Comparison of ENCODE assay signal across 8 cellular contexts in the genomic region with DNA sequence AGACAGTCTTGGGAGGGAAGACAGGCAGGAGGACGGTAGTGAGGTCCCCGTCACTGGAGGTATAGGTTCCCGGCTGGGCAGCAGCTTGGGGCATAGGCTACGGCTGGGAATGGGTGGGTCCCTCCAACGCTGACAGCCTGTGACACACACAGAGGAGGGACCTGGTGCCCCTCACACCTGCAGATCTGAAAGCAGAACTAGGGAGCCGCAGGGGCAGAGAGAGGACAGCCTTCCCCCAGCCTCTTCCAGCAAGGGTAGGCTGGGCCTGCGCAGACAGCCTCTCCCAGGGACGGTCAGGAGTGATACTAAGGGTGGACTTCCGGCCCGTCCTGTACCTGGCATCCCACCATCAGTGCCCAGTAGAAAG. TPM values are rescaled to one million over a fixed set of nuclear protein-coding genes. Genes with fewer than 3 reads are reported as not detected.
DNase-seq lines count a peak whose midpoint lies in the region; ATAC-seq and TF ChIP-seq lines count a peak whose summit lies in the region.

No MANE protein-coding gene starts in this region.

- H3K27ac Mint-ChIP-seq in activated T-helper 17 cell treated with anti-CD3 and anti-CD28 coated beads, Interleukin-2, amount 50 U/mL, for 72 hours = peak overlapping the region; percentile 56
- no peak overlapping the region for H3K27ac Mint-ChIP-seq in stimulated activated naive CD8-positive, alpha-beta T cell treated with anti-CD3 and anti-CD28 coated beads, Interleukin-15, amount 100 ng/mL, for 72 hours

- no peak overlapping the region for H3K4me2 ChIP-seq in SK-N-SH

- DNase-seq in SK-N-SH (no peak), D341Med (ENCODE audit: low spot score) (no peak), NCI-H526 (lab: John Stamatoyannopoulos, UW) (no peak)
- DNase-seq in stimulated activated naive CD8-positive, alpha-beta T cell treated with anti-CD3 and anti-CD28 coated beads, Interleukin-15, amount 100 ng/mL, for 72 hours = no peak

- H3K9me2 ChIP-seq in SK-N-SH = no peaks in the 10 kb centered on the region

- 94% methylated on average over 10 of the region's 10 CpGs for WGBS in SK-N-SH (ENCODE audit: low lambda C conversion rate)

- no peak for TF ChIP-seq CTCF in SK-N-SH (IDR thresholded peaks at IDR 0.05)

- no peak overlapping the region for H3K9ac ChIP-seq in SK-N-SH

- no peaks in the 10 kb centered on the region for H3K27me3 ChIP-seq in SK-N-SH (ENCODE audit: insufficient read depth)

- TF ChIP-seq EP300 in SK-N-SH (IDR thresholded peaks at IDR 0.05; ENCODE audit: borderline replicate concordance in 1 of 2, low read depth in 1 of 2, low read length in 1 of 2) = no peak

- no peaks in the 10 kb centered on the region for H3K79me2 ChIP-seq in SK-N-SH (ENCODE audit: insufficient read depth)

- H3K4me1 ChIP-seq in SK-N-SH (ENCODE audit: control insufficient read depth in 1 of 2, insufficient read depth in 2 of 2, low read depth in 1 of 2, low read length in 1 of 2) = peaks cover 0 to 18% of the 10 kb centered on the region in 2 experiments; a peak in 1 of 4 replicates

- CTCF ChIA-PET in SK-N-SH (lab: Yijun Ruan, JAX) = interaction anchor here (0.5 to 3.6 kb wide), 66 partner anchors 10 to 499 kb away, joined by 3 to 88 read pairs (median 5); partner anchors contain the start of genes CAMKK1, CYB5D2 and NCBP3

- no peaks in the 10 kb centered on the region for H3K36me3 ChIP-seq in SK-N-SH (replicated peaks in 1 of 2; ENCODE audit: control insufficient read depth in 1 of 2, insufficient read depth in 2 of 2, low read length in 1 of 2)

- POLR2A ChIA-PET in SK-N-SH (lab: Yijun Ruan, JAX) = no interaction called here

- H3K4me1 Mint-ChIP-seq in activated T-helper 17 cell treated with anti-CD3 and anti-CD28 coated beads, Interleukin-2, amount 50 U/mL, for 72 hours = peaks cover 8% of the 10 kb centered on the region
- H3K4me1 Mint-ChIP-seq in stimulated activated naive CD8-positive, alpha-beta T cell treated with anti-CD3 and anti-CD28 coated beads, Interleukin-15, amount 100 ng/mL, for 72 hours = peaks cover 78% of the 10 kb centered on the region

- H3K9me3 ChIP-seq in SK-N-SH = no peaks in the 10 kb centered on the region

- no peaks in the 10 kb centered on the region for H3K9me3 Mint-ChIP-seq in activated T-helper 17 cell treated with anti-CD3 and anti-CD28 coated beads, Interleukin-2, amount 50 U/mL, for 72 hours
- H3K9me3 Mint-ChIP-seq in stimulated activated naive CD8-positive, alpha-beta T cell treated with anti-CD3 and anti-CD28 coated beads, Interleukin-15, amount 100 ng/mL, for 72 hours = no peaks in the 10 kb centered on the region

- no peak overlapping the region for H2AFZ ChIP-seq in SK-N-SH (ENCODE audit: low read depth)

- H3K27ac ChIP-seq in SK-N-SH (ENCODE audit: low read depth in 2 of 2, low read length in 1 of 2) = no peak overlapping the region

- peak overlapping the region; percentile 5 for H3K4me3 Mint-ChIP-seq in activated T-helper 17 cell treated with anti-CD3 and anti-CD28 coated beads, Interleukin-2, amount 50 U/mL, for 72 hours
- H3K4me3 Mint-ChIP-seq in stimulated activated naive CD8-positive, alpha-beta T cell treated with anti-CD3 and anti-CD28 coated beads, Interleukin-15, amount 100 ng/mL, for 72 hours = peak overlapping the region; percentile 12 to 89

- no peaks in the 10 kb centered on the region for H4K20me1 ChIP-seq in SK-N-SH (ENCODE audit: insufficient read depth)

- no peak overlapping the region for H3K4me3 ChIP-seq in SK-N-SH (ENCODE audit: low read depth in 2 of 2, low read length in 1 of 2)

- H3F3A ChIP-seq in SK-N-SH (replicated peaks; ENCODE audit: insufficient read depth) = no peaks in the 10 kb centered on the region

- no peak for TF ChIP-seq RAD21 in SK-N-SH (IDR thresholded peaks at IDR 0.05; ENCODE audit: low read length)

- H3K36me3 Mint-ChIP-seq in activated T-helper 17 cell treated with anti-CD3 and anti-CD28 coated beads, Interleukin-2, amount 50 U/mL, for 72 hours (ENCODE audit: low read depth) = no peaks in the 10 kb centered on the region

- peak; percentile 5; the same call in 2 of the 3 replicates for ATAC-seq in SK-N-SH treated with all-trans-retinoic acid at 6 μM for 48 hours
- ATAC-seq in HG03064 (IDR thresholded peaks at IDR 0.05; ENCODE audit: low read depth, unreplicated experiment) = peak; percentile 43
- no peak for ATAC-seq in activated T-helper 17 cell treated with anti-CD3 and anti-CD28 coated beads, Interleukin-2, amount 50 U/mL, for 72 hours (replicated peaks)
- ATAC-seq in stimulated activated naive CD8-positive, alpha-beta T cell treated with anti-CD3 and anti-CD28 coated beads, Interleukin-15, amount 100 ng/mL, for 72 hours = no peak
- no peak for ATAC-seq in HG03469 (IDR thresholded peaks at IDR 0.05; ENCODE audit: unreplicated experiment)

- H3K27me3 Mint-ChIP-seq in activated T-helper 17 cell treated with anti-CD3 and anti-CD28 coated beads, Interleukin-2, amount 50 U/mL, for 72 hours = no peaks in the 10 kb centered on the region
- no peaks in the 10 kb centered on the region for H3K27me3 Mint-ChIP-seq in stimulated activated naive CD8-positive, alpha-beta T cell treated with anti-CD3 and anti-CD28 coated beads, Interleukin-15, amount 100 ng/mL, for 72 hours

TF ChIP-seq in SK-N-SH treated with all-trans-retinoic acid at 6 μM for 48 hours, 23 proteins besides CTCF, POLR2A, EP300 and RAD21 (continues in another document):
- TF ChIP-seq ZFP3 (CRISPR knock-in tag; IDR thresholded peaks at IDR 0.05) (no peak), CSRNP3 (CRISPR knock-in tag; IDR thresholded peaks at IDR 0.05) (no peak), ZNF565 (CRISPR knock-in tag; conservative IDR thresholded peaks at IDR 0.05; ENCODE audit: low read depth) (no peak), BACH2 (CRISPR knock-in tag; IDR thresholded peaks at IDR 0.05; ENCODE audit: borderline replicate concordance) (no peak), ARNTL (CRISPR knock-in tag; IDR thresholded peaks at IDR 0.05; ENCODE audit: borderline replicate concordance, low read depth) (no peak)

TF ChIP-seq in SK-N-SH, 30 proteins besides CTCF, POLR2A, EP300 and RAD21:
- TF ChIP-seq CHD2 (IDR thresholded peaks at IDR 0.05; ENCODE audit: low read length, partially characterized antibody) (no peak), FOXM1 (IDR thresholded peaks at IDR 0.05; ENCODE audit: low read depth) (no peak), TAF1 (IDR thresholded peaks at IDR 0.05; ENCODE audit: borderline replicate concordance, low read depth, low read length) (no peak), MXI1 (IDR thresholded peaks at IDR 0.05; ENCODE audit: low read depth, low read length) (no peak), RXRA (IDR thresholded peaks at IDR 0.05; ENCODE audit: borderline replicate concordance, low read depth) (no peak), JUND (IDR thresholded peaks at IDR 0.05) (no peak), RCOR1 (IDR thresholded peaks at IDR 0.05; ENCODE audit: low read length) (no peak), TEAD4 (IDR thresholded peaks at IDR 0.05; ENCODE audit: borderline replicate concordance, insufficient read depth) (no peak), GABPA (IDR thresholded peaks at IDR 0.05; ENCODE audit: low read depth) (no peak), RFX5 (IDR thresholded peaks at IDR 0.05; ENCODE audit: low read length) (no peak), TCF12 (IDR thresholded peaks at IDR 0.05) (no peak), MEF2A (IDR thresholded peaks at IDR 0.05; ENCODE audit: borderline replicate concordance, low read depth) (no peak), SMC3 (IDR thresholded peaks at IDR 0.05; ENCODE audit: low read depth, low read length) (no peak), PBX3 (IDR thresholded peaks at IDR 0.05) (no peak), NFIC (IDR thresholded peaks at IDR 0.05; ENCODE audit: borderline replicate concordance) (no peak)
- TF ChIP-seq, protein P1, sequence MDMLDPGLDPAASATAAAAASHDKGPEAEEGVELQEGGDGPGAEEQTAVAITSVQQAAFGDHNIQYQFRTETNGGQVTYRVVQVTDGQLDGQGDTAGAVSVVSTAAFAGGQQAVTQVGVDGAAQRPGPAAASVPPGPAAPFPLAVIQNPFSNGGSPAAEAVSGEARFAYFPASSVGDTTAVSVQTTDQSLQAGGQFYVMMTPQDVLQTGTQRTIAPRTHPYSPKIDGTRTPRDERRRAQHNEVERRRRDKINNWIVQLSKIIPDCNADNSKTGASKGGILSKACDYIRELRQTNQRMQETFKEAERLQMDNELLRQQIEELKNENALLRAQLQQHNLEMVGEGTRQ (IDR thresholded peaks at IDR 0.05; ENCODE audit: borderline replicate concordance, low read depth, low read length) = no peak

RNA-seq across cellular contexts. Expression of gene P2RX1, which starts 2.0 kb away (rescaled TPM):
- not detected in 2 replicates for polyA plus RNA-seq in SK-N-SH (2012; rRNA removed)
- not detected in 2 replicates for polyA plus RNA-seq in SK-N-SH (2012; cell fraction: cytosol; rRNA removed)
- polyA plus RNA-seq in SK-N-SH (2012; cell fraction: nucleus; rRNA removed) = 0.04 TPM in 1 of 2 replicates, not detected in the other
- total RNA-seq in activated T-helper 17 cell treated with anti-CD3 and anti-CD28 coated beads, Interleukin-2, amount 50 U/mL, for 72 hours = 1 to 10 TPM in 1 of 2 donors, not detected in 1; 1.6 TPM

RNA-seq across cellular contexts. Expression of gene CAMKK1, which starts 21.4 kb away (rescaled TPM):
- polyA plus RNA-seq in SK-N-SH (2012; rRNA removed) = 6.8 and 8.1 TPM in 2 replicates
- polyA plus RNA-seq in SK-N-SH (2012; cell fraction: cytosol; rRNA removed) = 2.9 and 4.5 TPM in 2 replicates
- 21.8 and 22.5 TPM in 2 replicates for polyA plus RNA-seq in SK-N-SH (2012; cell fraction: nucleus; rRNA removed)
- total RNA-seq in activated T-helper 17 cell treated with anti-CD3 and anti-CD28 coated beads, Interleukin-2, amount 50 U/mL, for 72 hours = 1 to 10 TPM; 4.0 to 4.9 TPM

RNA-seq across cellular contexts. Expression of gene ATP2A3, which starts 49.9 kb away (rescaled TPM):
- 1.9 and 2.1 TPM in 2 replicates for polyA plus RNA-seq in SK-N-SH (2012; rRNA removed)
- polyA plus RNA-seq in SK-N-SH (2012; cell fraction: cytosol; rRNA removed) = 0.67 and 0.92 TPM in 2 replicates
- 4.9 and 5.6 TPM in 2 replicates for polyA plus RNA-seq in SK-N-SH (2012; cell fraction: nucleus; rRNA removed)
- 100 to 1,000 TPM in 1 of 2 donors, 10 to 100 TPM in 1; 81.5 to 153 TPM for total RNA-seq in activated T-helper 17 cell treated with anti-CD3 and anti-CD28 coated beads, Interleukin-2, amount 50 U/mL, for 72 hours

Comparison
In these comparisons a context has a peak if more than half of its experiments do, and no peak if none do; other contexts are left out.
1. ATAC-seq: peak in SK-N-SH treated with all-trans-retinoic acid at 6 μM for 48 hours (single experiment) and HG03064 (single experiment); none in activated T-helper 17 cell treated with anti-CD3 and anti-CD28 coated beads, Interleukin-2, amount 50 U/mL, for 72 hours (single experiment), stimulated activated naive CD8-positive, alpha-beta T cell treated with anti-CD3 and anti-CD28 coated beads, Interleukin-15, amount 100 ng/mL, for 72 hours (single experiment) and HG03469 (single experiment).